ENCODE assay signal across 8 cellular contexts in genomic region chr7:27169658-27170493, GRCh38. TPM values are rescaled to one million over a fixed set of nuclear protein-coding genes. Genes with fewer than 3 reads are reported as not detected.
A peak's percentile ranks its signal among the peaks of the same experiment; 100 is the strongest.
DNase-seq lines count a peak whose midpoint lies in the region; ATAC-seq and TF ChIP-seq lines count a peak whose summit lies in the region.

No MANE protein-coding gene starts in this region.

- peaks cover 67% of the 10 kb centered on the region for H3K27me3 Mint-ChIP-seq in activated CD8-positive, alpha-beta T cell treated with anti-CD3 and anti-CD28 coated beads, Interleukin-2, amount 10 ng/mL, durations not matched to agents 7 days and 5 days (ENCODE audit: low read depth)

- H3K4me3 ChIP-seq in hepatocyte (peak overlapping the region; percentile 53), subcutaneous abdominal adipose tissue (ENCODE audit: low read depth in 1 of 5, low read length in 5 of 5) (peak overlapping the region; percentile 58 to 86 (median 80))

- H3K27me3 ChIP-seq in hepatocyte (peaks cover 100% of the 10 kb centered on the region), subcutaneous abdominal adipose tissue (ENCODE audit: control insufficient read depth in 5 of 5, insufficient read depth in 4 of 5, low read length in 5 of 5) (peaks cover 0 to 23% (median 7%) of the 10 kb centered on the region in 5 donors)

- peaks cover 9% of the 10 kb centered on the region for H3K36me3 Mint-ChIP-seq in activated CD8-positive, alpha-beta T cell treated with anti-CD3 and anti-CD28 coated beads, Interleukin-2, amount 10 ng/mL, durations not matched to agents 7 days and 5 days (ENCODE audit: low read depth)

- peak overlapping the region; percentile 96 for H3K4me2 ChIP-seq in hepatocyte

- H3K9ac ChIP-seq in subcutaneous abdominal adipose tissue (ENCODE audit: low read length in 5 of 5), result peak overlapping the region in 3 of 5 donors; percentile 51 to 88 (median 75)

- H3K9me3 Mint-ChIP-seq in activated CD8-positive, alpha-beta T cell treated with anti-CD3 and anti-CD28 coated beads, Interleukin-2, amount 10 ng/mL, durations not matched to agents 7 days and 5 days (ENCODE audit: insufficient read depth), result no peaks in the 10 kb centered on the region

- H3K36me3 ChIP-seq in hepatocyte (replicated peaks; ENCODE audit: insufficient read depth, low read depth) (no peaks in the 10 kb centered on the region), subcutaneous abdominal adipose tissue (ENCODE audit: control insufficient read depth in 5 of 5, insufficient read depth in 5 of 5, low read length in 5 of 5) (no peaks in the 10 kb centered on the region)

- H3K27ac Mint-ChIP-seq in activated CD8-positive, alpha-beta T cell treated with anti-CD3 and anti-CD28 coated beads, Interleukin-2, amount 10 ng/mL, durations not matched to agents 7 days and 5 days, result no peak overlapping the region

- DNase-seq in activated CD8-positive, alpha-beta memory T cell treated with anti-CD3 and anti-CD28 coated beads, Interleukin-2, amount 50 U/mL, for 4 hours, result peak; percentile 14
- no peak for DNase-seq in activated CD8-positive, alpha-beta memory T cell treated with anti-CD3 and anti-CD28 coated beads, Interleukin-2, amount 50 U/mL, for 48 hours
- peak; percentile 79 for DNase-seq in NCI-H748 (lab: John Stamatoyannopoulos, UW; ENCODE audit: unreplicated experiment)
- DNase-seq in hepatocyte (ENCODE audit: low spot score), result peak; percentile 5
- no peak for DNase-seq in stimulated activated CD4-positive, alpha-beta T cell treated with anti-CD3 and anti-CD28 coated beads, Interleukin-1b, Interleukin-23, amount 100 ng/mL, for 48 hours
- no peak for DNase-seq in activated CD8-positive, alpha-beta T cell treated with anti-CD3 and anti-CD28 coated beads, Interleukin-2, amount 10 ng/mL, durations not matched to agents 7 days and 5 days

- no peaks in the 10 kb centered on the region for H3K9me2 ChIP-seq in hepatocyte (replicated peaks; ENCODE audit: insufficient read depth)

- H3K9me3 ChIP-seq in hepatocyte (ENCODE audit: low read depth), result no peaks in the 10 kb centered on the region
- no peaks in the 10 kb centered on the region for H3K9me3 ChIP-seq in subcutaneous abdominal adipose tissue (ENCODE audit: control insufficient read depth in 5 of 5, low read length in 5 of 5)

- no peak overlapping the region for H3K4me3 Mint-ChIP-seq in activated CD8-positive, alpha-beta T cell treated with anti-CD3 and anti-CD28 coated beads, Interleukin-2, amount 10 ng/mL, durations not matched to agents 7 days and 5 days

- POLR2A ChIA-PET in activated CD8-positive, alpha-beta T cell treated with anti-CD3 and anti-CD28 coated beads, Interleukin-2, amount 10 ng/mL, durations not matched to agents 7 days and 5 days (lab: Charles Lee), result no interaction called here

- CTCF ChIA-PET in activated CD8-positive, alpha-beta T cell treated with anti-CD3 and anti-CD28 coated beads, Interleukin-2, amount 10 ng/mL, durations not matched to agents 7 days and 5 days (lab: Charles Lee), result interaction anchor here (1.5 kb wide), 1 partner anchor 10 kb away, joined by 6 read pairs; no protein-coding TSS in a partner anchor

- no peak for ATAC-seq in GM18873 (IDR thresholded peaks at IDR 0.05; ENCODE audit: low FRiP score, unreplicated experiment)
- no peak for ATAC-seq in activated CD8-positive, alpha-beta T cell treated with anti-CD3 and anti-CD28 coated beads, Interleukin-2, amount 10 ng/mL, durations not matched to agents 7 days and 5 days

- no peak overlapping the region for H2AFZ ChIP-seq in hepatocyte

- H3K4me1 ChIP-seq in hepatocyte (ENCODE audit: insufficient read depth) (peaks cover 17% of the 10 kb centered on the region), subcutaneous abdominal adipose tissue (ENCODE audit: control insufficient read depth in 5 of 5, insufficient read depth in 5 of 5, low read length in 5 of 5) (peaks cover 0 to 90% (median 85%) of the 10 kb centered on the region in 5 donors)

- H3K4me1 Mint-ChIP-seq in activated CD8-positive, alpha-beta T cell treated with anti-CD3 and anti-CD28 coated beads, Interleukin-2, amount 10 ng/mL, durations not matched to agents 7 days and 5 days (ENCODE audit: low read depth), result peaks cover 17% of the 10 kb centered on the region

- peaks cover 99% of the 10 kb centered on the region for H3K79me2 ChIP-seq in hepatocyte

- no peak for TF ChIP-seq CTCF in hepatocyte (IDR thresholded peaks at IDR 0.05; ENCODE audit: poor library complexity)

- H3K27ac ChIP-seq in hepatocyte, result peak overlapping the region; percentile 96
- peak overlapping the region; percentile 98 for H3K27ac ChIP-seq in subcutaneous abdominal adipose tissue (ENCODE audit: low read depth, low read length)

- peaks cover 16% of the 10 kb centered on the region for H4K20me1 ChIP-seq in hepatocyte (ENCODE audit: insufficient read depth, poor library complexity, severe bottlenecking)

- WGBS in hepatocyte (ENCODE audit: low lambda C conversion rate, missing lambda C conversion rate), result 7% methylated on average over 31 of the region's 49 CpGs

RNA-seq across cellular contexts. Expression of gene HOXA10, which starts 4.2 kb away (rescaled TPM):
- total RNA-seq in hepatocyte, result 9.9 and 15.1 TPM in 2 replicates
- 7.7 and 8.1 TPM in 2 replicates for polyA plus RNA-seq in hepatocyte
- not detected for total RNA-seq in activated CD8-positive, alpha-beta T cell treated with anti-CD3 and anti-CD28 coated beads, Interleukin-2, amount 10 ng/mL, durations not matched to agents 7 days and 5 days

RNA-seq across cellular contexts. Expression of gene HOXA9, which starts 4.5 kb away (rescaled TPM):
- 3.6 and 5.9 TPM in 2 replicates for total RNA-seq in hepatocyte
- 3.5 and 4.4 TPM in 2 replicates for polyA plus RNA-seq in hepatocyte
- not detected for total RNA-seq in activated CD8-positive, alpha-beta T cell treated with anti-CD3 and anti-CD28 coated beads, Interleukin-2, amount 10 ng/mL, durations not matched to agents 7 days and 5 days

RNA-seq across cellular contexts. Expression of gene HOXA7, which starts 13.4 kb away (rescaled TPM):
- 0.32 and 0.83 TPM in 2 replicates for total RNA-seq in hepatocyte
- 1.0 TPM in 1 of 2 replicates, not detected in the other for polyA plus RNA-seq in hepatocyte
- total RNA-seq in activated CD8-positive, alpha-beta T cell treated with anti-CD3 and anti-CD28 coated beads, Interleukin-2, amount 10 ng/mL, durations not matched to agents 7 days and 5 days, result not detected

RNA-seq across cellular contexts. Expression of gene HOXA11, which starts 15.2 kb away (rescaled TPM):
- total RNA-seq in hepatocyte, result 6.4 and 9.6 TPM in 2 replicates
- 5.4 and 7.6 TPM in 2 replicates for polyA plus RNA-seq in hepatocyte
- not detected for total RNA-seq in activated CD8-positive, alpha-beta T cell treated with anti-CD3 and anti-CD28 coated beads, Interleukin-2, amount 10 ng/mL, durations not matched to agents 7 days and 5 days

RNA-seq across cellular contexts. Expression of gene HOXA3, which starts 17.5 kb away (rescaled TPM):
- total RNA-seq in hepatocyte, result 0.83 and 3.0 TPM in 2 replicates
- polyA plus RNA-seq in hepatocyte, result 4.1 and 4.5 TPM in 2 replicates
- total RNA-seq in activated CD8-positive, alpha-beta T cell treated with anti-CD3 and anti-CD28 coated beads, Interleukin-2, amount 10 ng/mL, durations not matched to agents 7 days and 5 days, result not detected

Comparison
In these comparisons a context has a peak if more than half of its experiments do, and no peak if none do; other contexts are left out.
1. DNase-seq: peak in activated CD8-positive, alpha-beta memory T cell treated with anti-CD3 and anti-CD28 coated beads, Interleukin-2, amount 50 U/mL, for 4 hours (single experiment), NCI-H748 (single experiment) and hepatocyte (single experiment); none in activated CD8-positive, alpha-beta memory T cell treated with anti-CD3 and anti-CD28 coated beads, Interleukin-2, amount 50 U/mL, for 48 hours (single experiment), stimulated activated CD4-positive, alpha-beta T cell treated with anti-CD3 and anti-CD28 coated beads, Interleukin-1b, Interleukin-23, amount 100 ng/mL, for 48 hours (single experiment) and activated CD8-positive, alpha-beta T cell treated with anti-CD3 and anti-CD28 coated beads, Interleukin-2, amount 10 ng/mL, durations not matched to agents 7 days and 5 days (single experiment).
2. RNA of gene HOXA10, which starts 4.2 kb away (total RNA-seq): 9.9 to 15.1 TPM in hepatocyte; not detected in activated CD8-positive, alpha-beta T cell treated with anti-CD3 and anti-CD28 coated beads, Interleukin-2, amount 10 ng/mL, durations not matched to agents 7 days and 5 days; every median in the first group is over 10 times any median in the second.